ENCODE assay signal across 8 cellular contexts in genomic region chr7:38461-38860, GRCh38.
DNase-seq lines count a peak whose midpoint lies in the region; ATAC-seq and TF ChIP-seq lines count a peak whose summit lies in the region.
"Not testable (repeated sequence)": the region's sequence is repeated elsewhere in the genome, so short reads cannot be mapped to it uniquely, and the experiment has no call there.

No MANE protein-coding gene starts in this region.

- DNase-seq in CD1c-positive myeloid dendritic cell (ENCODE audit: extremely low spot score) (peak; percentile 46), colonic mucosa (peak; percentile 5)
- DNase-seq in Right ventricle myocardium inferior (ENCODE audit: missing footprints); left ventricle myocardium superior; right lobe of liver; mucosa of descending colon; sciatic nerve (ENCODE audit: low spot score): not testable (repeated sequence)

- not testable (repeated sequence) for H3K27me3 ChIP-seq in colonic mucosa, right lobe of liver, neutrophil

- H3K9me3 ChIP-seq in colonic mucosa, right lobe of liver, mucosa of descending colon, neutrophil: not testable (repeated sequence)

- not testable (repeated sequence) for H3K4me3 ChIP-seq in colonic mucosa; right lobe of liver; mucosa of descending colon; neutrophil (ENCODE audit: low read depth in 1 of 2, low read length in 1 of 2)

- not testable (repeated sequence) for H3K36me3 ChIP-seq in colonic mucosa; right lobe of liver; mucosa of descending colon (ENCODE audit: low read depth); neutrophil

- not testable (repeated sequence) for H3K4me1 ChIP-seq in colonic mucosa; right lobe of liver; mucosa of descending colon (ENCODE audit: low read depth)
- H3K4me1 ChIP-seq in neutrophil (ENCODE audit: control insufficient read depth in 1 of 2, insufficient read depth in 1 of 2, low read depth in 1 of 2, low read length in 1 of 2), result peaks cover 26 to 27% of the 10 kb centered on the region in 2 experiments

- ATAC-seq in Right ventricle myocardium inferior (peak; percentile 23), left ventricle myocardium superior (peak; percentile 12), right lobe of liver (peak in 3 of 4 donors; percentile 37 to 54 (median 40)), mucosa of descending colon (peak; percentile 26), sciatic nerve (peak; percentile 70)

- WGBS in right lobe of liver (ENCODE audit: insufficient coverage, low coverage, low lambda C conversion rate, missing lambda C conversion rate), result no CpG with 5 or more reads among the region's 4 CpGs

- H3K27ac ChIP-seq in colonic mucosa, right lobe of liver: not testable (repeated sequence)
- peak overlapping the region; percentile 84 for H3K27ac ChIP-seq in neutrophil

- not testable (repeated sequence) for H3K9ac ChIP-seq in colonic mucosa (ENCODE audit: low read depth in 2 of 2, low read length in 2 of 2)

- not testable (repeated sequence) for TF ChIP-seq POLR2A in right lobe of liver (IDR thresholded peaks at IDR 0.05)

- intact Hi-C loops in colonic mucosa (cut with DNase I); Right ventricle myocardium inferior (cut with DNase I); left ventricle myocardium superior (cut with micrococcal nuclease); right lobe of liver (cut with DNase I); mucosa of descending colon (cut with DNase I, micrococcal nuclease); sciatic nerve (cut with DNase I): not testable (repeated sequence)

- not testable (repeated sequence) for TF ChIP-seq CTCF in colonic mucosa (IDR thresholded peaks at IDR 0.05); right lobe of liver (IDR thresholded peaks at IDR 0.05); mucosa of descending colon (IDR thresholded peaks at IDR 0.05); neutrophil (IDR thresholded peaks at IDR 0.05)

Comparison
In these comparisons a context has a peak if more than half of its experiments do, and no peak if none do; other contexts are left out.
1. ATAC-seq: peak in every context shown above with its lines; median percentile 70 in sciatic nerve; 40 in right lobe of liver; 26 in mucosa of descending colon; 23 in Right ventricle myocardium inferior; 12 in left ventricle myocardium superior.